1 cellular context compared by ENCODE assay signal in genomic region chrX:43718081-43718480, GRCh38.
TF ChIP-seq lines count a peak whose summit lies in the region.

No MANE protein-coding gene starts in this region.

TF ChIP-seq in HEK293, 187 proteins besides CTCF, POLR2A, EP300 and RAD21 (continued from another document):
- TF ChIP-seq PRDM10 (tag by site-specific recombination; IDR thresholded peaks at IDR 0.05), result peak; percentile 46; the same call in 1 of the 2 replicates
